ENCODE assay signal across 20 cellular contexts in the genomic region with DNA sequence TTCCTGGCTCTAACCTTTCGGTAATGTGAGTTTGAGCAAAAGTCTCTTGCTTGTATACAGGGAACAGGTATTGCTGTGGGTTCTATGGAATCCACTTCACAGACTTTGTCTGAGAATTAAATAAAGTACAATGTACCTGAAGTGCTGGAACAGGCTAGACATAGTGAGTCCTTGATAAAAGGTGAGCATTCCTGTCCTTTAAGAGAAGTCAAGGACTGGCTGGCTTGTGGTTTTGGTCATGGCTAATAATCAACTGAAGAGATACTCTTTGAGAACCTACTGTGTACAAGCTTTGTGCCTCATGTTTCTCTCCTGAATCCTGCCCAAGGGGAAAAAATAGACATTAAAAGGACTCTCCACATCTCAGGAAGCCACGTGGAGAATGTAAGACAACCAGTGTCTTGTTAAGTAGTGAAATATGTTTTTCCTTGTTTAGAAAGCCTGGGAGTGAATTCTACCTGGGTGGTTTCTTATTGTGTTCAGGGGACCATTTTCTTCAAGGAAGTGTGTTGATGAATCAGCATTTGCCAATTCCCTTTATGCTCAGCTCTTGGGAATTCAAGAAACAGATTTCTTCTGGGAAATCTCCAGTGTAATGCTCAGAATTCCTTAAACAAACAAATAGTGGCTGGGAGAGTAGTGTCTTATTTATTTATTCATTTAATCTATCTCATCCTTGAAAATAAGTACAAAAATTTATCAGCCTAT. TPM values are rescaled to one million over a fixed set of nuclear protein-coding genes. Genes with fewer than 3 reads are reported as not detected.
DNase-seq lines count a peak whose midpoint lies in the region; ATAC-seq, FAIRE-seq and TF ChIP-seq lines count a peak whose summit lies in the region.
"Had no signal": no experiment of that assay in that cellular context is flagged by ENCODE, and none has a peak within 500 bp of the region (broad histone marks: within the 10 kb centered on the region; RNA-seq: fewer than 3 reads in every experiment).

No MANE protein-coding gene starts in this region.

- H3K4me3 ChIP-seq in epithelial cell of proximal tubule (ENCODE audit: low read depth, low read length): no peak overlapping the region
- no peak overlapping the region for H3K4me3 ChIP-seq in lung
- H3K4me3 ChIP-seq: BLaER1, HAP-1 had no signal

- no peaks in the 10 kb centered on the region for H3K36me3 ChIP-seq in lung (ENCODE audit: control insufficient read depth in 2 of 2, insufficient read depth in 2 of 2, low read length in 2 of 2)
- H3K36me3 ChIP-seq: BLaER1, HAP-1 had no signal

- peaks cover 0 to 8% of the 10 kb centered on the region in 2 donors for H3K9me3 ChIP-seq in lung (ENCODE audit: control insufficient read depth in 2 of 2, insufficient read depth in 1 of 2, low read length in 1 of 2)
- H3K9me3 ChIP-seq: BLaER1, Caco-2, HAP-1 had no signal

- H3K4me1 Mint-ChIP-seq in Calu3 (ENCODE audit: low read depth, unreplicated experiment): peaks cover 16% of the 10 kb centered on the region
- H3K4me1 Mint-ChIP-seq: CD8-positive, alpha-beta memory T cell had no signal

- no peaks in the 10 kb centered on the region for H3K27me3 ChIP-seq in lung (ENCODE audit: control insufficient read depth, insufficient read depth)
- H3K27me3 ChIP-seq: BLaER1 had no signal

- no peak overlapping the region for H3K4me3 Mint-ChIP-seq in Calu3 (ENCODE audit: low read depth, unreplicated experiment)
- H3K4me3 Mint-ChIP-seq: CD8-positive, alpha-beta memory T cell had no signal

- H3K9me3 Mint-ChIP-seq in Calu3 (ENCODE audit: low read depth, unreplicated experiment): peaks cover 8% of the 10 kb centered on the region

- BruUV-seq in Calu3 (replicated peaks; lab: Mats Ljungman, UMichigan): no TSS peak

- peak; percentile 31 for DNase-seq in Calu3
- DNase-seq in RCC 7860 (ENCODE audit: low spot score): peak; percentile 39
- DNase-seq in epithelial cell of proximal tubule (ENCODE audit: low read depth): peak; percentile 39
- DNase-seq in lung (ENCODE audit: low spot score): no peak
- DNase-seq in NCI-H146 treated with DMSO at 0.1 percent for 48 hours (lab: John Stamatoyannopoulos, UW; ENCODE audit: unreplicated experiment): no peak
- DNase-seq in activated effector memory CD4-positive, alpha-beta T cell treated with anti-CD3 and anti-CD28 coated beads, Interleukin-2, amount 50 U/mL, for 16 hours: no peak
- no peak for DNase-seq in retina
- no peak for DNase-seq in NCI-H2227 treated with DMSO at 0.1 percent for 48 hours (lab: John Stamatoyannopoulos, UW)
- DNase-seq: AML-193; Caco-2; CD8-positive, alpha-beta memory T cell; DMS 273 treated with DMSO at 0.1 percent for 48 hours; EL; GOT3 had no signal

- ATAC-seq in lung (ENCODE audit: insufficient read depth, low FRiP score): peak; percentile 67
- ATAC-seq: HepG2 had no signal

- no peaks in the 10 kb centered on the region for H3K27me3 Mint-ChIP-seq in Calu3 (ENCODE audit: unreplicated experiment)
- H3K27me3 Mint-ChIP-seq: CD8-positive, alpha-beta memory T cell had no signal

- H3K27ac Mint-ChIP-seq in Calu3 (ENCODE audit: unreplicated experiment): peak overlapping the region; percentile 52
- H3K27ac Mint-ChIP-seq: CD8-positive, alpha-beta memory T cell had no signal

- TF ChIP-seq CTCF in Calu3 (IDR thresholded peaks at IDR 0.05; ENCODE audit: unreplicated experiment) (no peak), epithelial cell of proximal tubule (conservative IDR thresholded peaks at IDR 0.05; ENCODE audit: low read depth, low read length) (no peak), lung (IDR thresholded peaks at IDR 0.05; ENCODE audit: control extremely low read depth, extremely low read depth) (no peak)

- H3K27ac ChIP-seq in lung (ENCODE audit: low read depth in 1 of 2, low read length in 1 of 2): no peak overlapping the region
- H3K27ac ChIP-seq: BLaER1 had no signal

- intact Hi-C loops in Calu3 (cut with micrococcal nuclease; ENCODE audit: unreplicated experiment): no loop called here

- H3K4me1 ChIP-seq in lung (ENCODE audit: control insufficient read depth in 2 of 2, insufficient read depth in 2 of 2, low read length in 2 of 2): no peaks in the 10 kb centered on the region
- H3K4me1 ChIP-seq: BLaER1, Caco-2, HAP-1 had no signal

- peak; percentile 30 for FAIRE-seq in RCC 7860 (lab: Jason Lieb, UNC)
- FAIRE-seq: G401.6, GM12892, HepG2, HTR-8/SVneo had no signal

- H3K36me3 Mint-ChIP-seq in Calu3 (ENCODE audit: insufficient read depth, unreplicated experiment): no peaks in the 10 kb centered on the region
- H3K36me3 Mint-ChIP-seq: CD8-positive, alpha-beta memory T cell had no signal

- CTCF ChIA-PET in Calu3 (lab: Charles Lee): interaction anchor here (1.1 kb wide), 1 partner anchor 111 kb away, joined by 3 read pairs; no protein-coding TSS in a partner anchor

- 53 to 67% methylated on average over 2 of the region's 2 CpGs for WGBS in lung, 2 donors

RNA-seq across cellular contexts. Expression of a gene that starts 55.2 kb away (rescaled TPM):
- total RNA-seq in Calu3 (2022): 0.44 and 2.4 TPM in 2 replicates
- 0.72 and 3.7 TPM in 2 replicates for total RNA-seq in epithelial cell of proximal tubule
- under 1 TPM; 0.43 TPM for total RNA-seq in lung
- under 1 TPM; 0.09 to 0.14 TPM for polyA plus RNA-seq in lung
- total RNA-seq: CD8-positive, alpha-beta memory T cell; HepG2 had no signal
- polyA plus RNA-seq: CD8-positive, alpha-beta memory T cell; HepG2 had no signal

Comparison
In these comparisons a context has a peak if more than half of its experiments do, and no peak if none do; other contexts are left out.
1. DNase-seq: peak in Calu3 (single experiment), RCC 7860 (single experiment) and epithelial cell of proximal tubule (single experiment); none in lung (single experiment), NCI-H146 treated with DMSO at 0.1 percent for 48 hours (single experiment), activated effector memory CD4-positive, alpha-beta T cell treated with anti-CD3 and anti-CD28 coated beads, Interleukin-2, amount 50 U/mL, for 16 hours (single experiment), retina (single experiment) and NCI-H2227 treated with DMSO at 0.1 percent for 48 hours (single experiment).